ENCODE assay signal across 7 cellular contexts in the genomic region with DNA sequence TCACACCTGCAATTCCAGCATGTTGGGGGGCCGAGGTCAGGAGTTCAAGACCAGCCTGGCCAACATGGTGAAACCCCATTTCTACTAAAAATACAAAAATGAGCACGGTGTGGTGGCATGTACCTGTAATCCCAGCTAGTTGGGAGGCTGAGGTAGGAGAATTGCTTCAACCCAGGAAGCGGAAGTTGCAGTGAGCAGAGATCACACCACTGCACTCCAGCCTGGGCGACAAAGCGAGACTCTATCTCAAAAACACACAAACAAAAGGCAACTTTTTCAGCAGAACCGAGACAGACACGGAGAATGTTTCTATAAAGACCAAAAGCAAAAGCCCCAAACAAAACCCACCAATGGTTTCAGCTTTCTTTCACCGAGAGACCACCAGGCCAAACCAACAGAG. TPM values are rescaled to one million over a fixed set of nuclear protein-coding genes. Genes with fewer than 3 reads are reported as not detected.
DNase-seq lines count a peak whose midpoint lies in the region; FAIRE-seq and TF ChIP-seq lines count a peak whose summit lies in the region.
"Not testable (repeated sequence)": the region's sequence is repeated elsewhere in the genome, so short reads cannot be mapped to it uniquely, and the experiment has no call there.

No MANE protein-coding gene starts in this region.

- 72 to 92% (median 83%) methylated on average over 8 of the region's 8 CpGs for WGBS in small intestine, 3 donors

- peak overlapping the region in 1 of 2 donors; percentile 13 for H3K4me3 ChIP-seq in CD4-positive, alpha-beta memory T cell (ENCODE audit: low read length in 2 of 2)
- not testable (repeated sequence) for H3K4me3 ChIP-seq in KMS-11 (IDR thresholded peaks at IDR 0.05; ENCODE audit: insufficient read depth, low read depth, low read length); small intestine (ENCODE audit: low read depth in 1 of 2, low read length in 2 of 2)

- CTCF ChIA-PET in CD4-positive, alpha-beta memory T cell (lab: Charles Lee; ENCODE audit: partially characterized antibody): interaction anchor here (0.7 to 5.7 kb wide), 8 partner anchors 9 to 204 kb away, joined by 3 to 52 read pairs (median 7); partner anchors contain the start of genes HIC1 and TSR1

- peaks cover 43 to 73% (median 59%) of the 10 kb centered on the region in 4 donors for H3K4me1 Mint-ChIP-seq in CD4-positive, alpha-beta memory T cell
- peaks cover 73% of the 10 kb centered on the region for H3K4me1 Mint-ChIP-seq in T-helper 2 cell treated with Interferon-gamma antibody and Interleukin-4, amounts not matched to agents 5 μg/mL and 100 μg/mL, for 36 hours (ENCODE audit: low read depth)
- peaks cover 80% of the 10 kb centered on the region for H3K4me1 Mint-ChIP-seq in activated T-cell treated with anti-CD3 and anti-CD28 coated beads, Interleukin-2, amount 50 U/mL, for 24 hours (ENCODE audit: low read depth)
- peaks cover 71% of the 10 kb centered on the region for H3K4me1 Mint-ChIP-seq in activated naive CD8-positive, alpha-beta T cell (ENCODE audit: low read depth)
- H3K4me1 Mint-ChIP-seq in immature natural killer cell: peaks cover 61 to 63% of the 10 kb centered on the region in 2 donors

- H3K4me3 Mint-ChIP-seq in CD4-positive, alpha-beta memory T cell: peak overlapping the region; percentile 23 to 82 (median 74)
- H3K4me3 Mint-ChIP-seq in T-helper 2 cell treated with Interferon-gamma antibody and Interleukin-4, amounts not matched to agents 5 μg/mL and 100 μg/mL, for 36 hours: peak overlapping the region; percentile 78
- peak overlapping the region; percentile 68 for H3K4me3 Mint-ChIP-seq in activated T-cell treated with anti-CD3 and anti-CD28 coated beads, Interleukin-2, amount 50 U/mL, for 24 hours
- H3K4me3 Mint-ChIP-seq in activated naive CD8-positive, alpha-beta T cell: peak overlapping the region; percentile 79
- peak overlapping the region; percentile 73 to 90 (median 76) for H3K4me3 Mint-ChIP-seq in immature natural killer cell

- H3K27ac ChIP-seq in CD4-positive, alpha-beta memory T cell (ENCODE audit: low read depth, low read length): peak overlapping the region; percentile 65
- peak overlapping the region; percentile 96 for H3K27ac ChIP-seq in KMS-11
- H3K27ac ChIP-seq in small intestine (ENCODE audit: low read depth in 1 of 2, low read length in 1 of 2): peak overlapping the region; percentile 44 to 80

- not testable (repeated sequence) for H3K36me3 ChIP-seq in CD4-positive, alpha-beta memory T cell (ENCODE audit: insufficient read depth, low read length); KMS-11 (ENCODE audit: insufficient read depth); small intestine (ENCODE audit: control insufficient read depth in 2 of 2, insufficient read depth in 2 of 2, low read length in 2 of 2)

- H3K9me3 Mint-ChIP-seq in CD4-positive, alpha-beta memory T cell; T-helper 2 cell treated with Interferon-gamma antibody and Interleukin-4, amounts not matched to agents 5 μg/mL and 100 μg/mL, for 36 hours; activated T-cell treated with anti-CD3 and anti-CD28 coated beads, Interleukin-2, amount 50 U/mL, for 24 hours; activated naive CD8-positive, alpha-beta T cell (ENCODE audit: low read depth); immature natural killer cell: not testable (repeated sequence)

- POLR2A ChIA-PET in CD4-positive, alpha-beta memory T cell (lab: Charles Lee; ENCODE audit: partially characterized antibody): interaction anchor here (1.2 to 4.2 kb wide), 9 partner anchors 8 to 204 kb away, joined by 3 to 45 read pairs (median 11); partner anchors contain the start of gene HIC1

- H3K4me2 ChIP-seq in KMS-11: peak overlapping the region; percentile 74

- not testable (repeated sequence) for H3K9me3 ChIP-seq in CD4-positive, alpha-beta memory T cell (ENCODE audit: control insufficient read depth in 1 of 2, low read length in 2 of 2); small intestine (ENCODE audit: control insufficient read depth, low read depth)

- H3K27ac Mint-ChIP-seq in CD4-positive, alpha-beta memory T cell: peak overlapping the region; percentile 85 to 98 (median 96)
- peak overlapping the region; percentile 94 for H3K27ac Mint-ChIP-seq in T-helper 2 cell treated with Interferon-gamma antibody and Interleukin-4, amounts not matched to agents 5 μg/mL and 100 μg/mL, for 36 hours
- H3K27ac Mint-ChIP-seq in activated T-cell treated with anti-CD3 and anti-CD28 coated beads, Interleukin-2, amount 50 U/mL, for 24 hours: peak overlapping the region; percentile 99
- H3K27ac Mint-ChIP-seq in activated naive CD8-positive, alpha-beta T cell: peak overlapping the region; percentile 99
- peak overlapping the region; percentile 94 to 99 (median 96) for H3K27ac Mint-ChIP-seq in immature natural killer cell

- TF ChIP-seq CTCF in KMS-11 (conservative IDR thresholded peaks at IDR 0.05; ENCODE audit: low read depth, low read length): not testable (repeated sequence)

- H2AFZ ChIP-seq in KMS-11 (ENCODE audit: low read depth): not testable (repeated sequence)

- FAIRE-seq in small intestine (lab: Jason Lieb, UNC): not testable (repeated sequence)

- not testable (repeated sequence) for H3K27me3 ChIP-seq in CD4-positive, alpha-beta memory T cell (ENCODE audit: insufficient read depth, low read length); KMS-11 (ENCODE audit: insufficient read depth, low read depth); small intestine (ENCODE audit: control insufficient read depth in 2 of 2, insufficient read depth in 2 of 2, low read length in 2 of 2)

- H3K4me1 ChIP-seq in CD4-positive, alpha-beta memory T cell (ENCODE audit: insufficient read depth, low read length): peaks cover 67% of the 10 kb centered on the region
- peaks cover 74% of the 10 kb centered on the region for H3K4me1 ChIP-seq in KMS-11 (ENCODE audit: low read depth, poor library complexity, severe bottlenecking)
- H3K4me1 ChIP-seq in small intestine (ENCODE audit: control insufficient read depth in 2 of 2, insufficient read depth in 1 of 2, low read depth in 1 of 2, low read length in 1 of 2): not testable (repeated sequence)

- intact Hi-C loops in CD4-positive, alpha-beta memory T cell (cut with micrococcal nuclease): not testable (repeated sequence)

- not testable (repeated sequence) for H3K79me2 ChIP-seq in KMS-11 (ENCODE audit: insufficient read depth, low read depth)

- H3K27me3 Mint-ChIP-seq in CD4-positive, alpha-beta memory T cell; T-helper 2 cell treated with Interferon-gamma antibody and Interleukin-4, amounts not matched to agents 5 μg/mL and 100 μg/mL, for 36 hours (ENCODE audit: low read depth); activated T-cell treated with anti-CD3 and anti-CD28 coated beads, Interleukin-2, amount 50 U/mL, for 24 hours; activated naive CD8-positive, alpha-beta T cell: not testable (repeated sequence)
- H3K27me3 Mint-ChIP-seq in immature natural killer cell (ENCODE audit: low read depth in 3 of 3): peaks cover 0 to 10% (median 5%) of the 10 kb centered on the region in 3 donors

- not testable (repeated sequence) for H4K20me1 ChIP-seq in KMS-11 (ENCODE audit: insufficient read depth)

- not testable (repeated sequence) for H3K9ac ChIP-seq in KMS-11

- peaks cover 22 to 23% of the 10 kb centered on the region in 2 donors for H3K36me3 Mint-ChIP-seq in CD4-positive, alpha-beta memory T cell
- peaks cover 61% of the 10 kb centered on the region for H3K36me3 Mint-ChIP-seq in T-helper 2 cell treated with Interferon-gamma antibody and Interleukin-4, amounts not matched to agents 5 μg/mL and 100 μg/mL, for 36 hours (ENCODE audit: low read depth)
- H3K36me3 Mint-ChIP-seq in activated T-cell treated with anti-CD3 and anti-CD28 coated beads, Interleukin-2, amount 50 U/mL, for 24 hours (ENCODE audit: low read depth): peaks cover 75% of the 10 kb centered on the region
- H3K36me3 Mint-ChIP-seq in activated naive CD8-positive, alpha-beta T cell: peaks cover 20% of the 10 kb centered on the region
- H3K36me3 Mint-ChIP-seq in immature natural killer cell: peaks cover 6 to 22% (median 9%) of the 10 kb centered on the region in 3 donors

- not testable (repeated sequence) for DNase-seq in CD4-positive, alpha-beta memory T cell; T-helper 2 cell treated with Interferon-gamma antibody and Interleukin-4, amounts not matched to agents 5 μg/mL and 100 μg/mL, for 36 hours (ENCODE audit: low spot score); activated T-cell treated with anti-CD3 and anti-CD28 coated beads, Interleukin-2, amount 50 U/mL, for 24 hours; small intestine
- peak in 1 of 3 donors; percentile 28 for DNase-seq in immature natural killer cell

RNA-seq across cellular contexts. Expression of gene SMG6, which starts 44.8 kb away (rescaled TPM):
- 10 to 100 TPM; 51.1 to 58.5 TPM for total RNA-seq in CD4-positive, alpha-beta memory T cell
- 10 to 100 TPM in 1 of 2 donors, 1 to 10 TPM in 1; 3.8 to 10.2 TPM for polyA plus RNA-seq in CD4-positive, alpha-beta memory T cell
- 1 to 10 TPM; 1.6 to 9.8 (median 4.7) TPM for polyA plus RNA-seq in immature natural killer cell
- 10 to 100 TPM; 15.9 to 16.9 (median 15.9) TPM for polyA plus RNA-seq in small intestine

RNA-seq across cellular contexts. Expression of gene SRR, which starts 44.9 kb away (rescaled TPM):
- total RNA-seq in CD4-positive, alpha-beta memory T cell: 10 to 100 TPM in 1 of 2 experiments, 1 to 10 TPM in 1; 6.9 to 13.1 TPM
- polyA plus RNA-seq in CD4-positive, alpha-beta memory T cell: 1 to 10 TPM; 5.6 to 6.7 TPM
- polyA plus RNA-seq in immature natural killer cell (10 to 100 TPM in 1 of 3 donors, 1 to 10 TPM in 2; 6.6 to 13.9 (median 8.6) TPM), small intestine (1 to 10 TPM; 2.2 to 8.3 (median 2.2) TPM)
